Comparison of ENCODE assay signal across 9 cellular contexts in genomic region chr11:1073261-1073724, GRCh38.
DNase-seq lines count a peak whose midpoint lies in the region; ATAC-seq and TF ChIP-seq lines count a peak whose summit lies in the region.
"Had no signal": no experiment of that assay in that cellular context is flagged by ENCODE, and none has a peak within 500 bp of the region (broad histone marks: within the 10 kb centered on the region; RNA-seq: fewer than 3 reads in every experiment).

No MANE protein-coding gene starts in this region.

- no peak overlapping the region for H3K4me3 ChIP-seq in duodenal mucosa (ENCODE audit: low read depth in 1 of 2, low read length in 2 of 2)
- H3K4me3 ChIP-seq in mucosa of stomach (ENCODE audit: low read length), result peak overlapping the region; percentile 14

- H3K4me1 ChIP-seq in duodenal mucosa (ENCODE audit: control insufficient read depth in 1 of 2, insufficient read depth in 2 of 2, low read length in 2 of 2), result peaks cover 16 to 20% of the 10 kb centered on the region in 2 donors
- H3K4me1 ChIP-seq in mucosa of stomach (ENCODE audit: control insufficient read depth, insufficient read depth, low read length), result peaks cover 20% of the 10 kb centered on the region

- H3K27ac ChIP-seq in C4-2B, result peak overlapping the region; percentile 79
- H3K27ac ChIP-seq in duodenal mucosa (ENCODE audit: low read depth, low read length), result no peak overlapping the region

- H3K9me3 ChIP-seq in duodenal mucosa (ENCODE audit: control insufficient read depth in 1 of 2, low read length in 2 of 2) (no peaks in the 10 kb centered on the region), mucosa of stomach (ENCODE audit: control insufficient read depth, low read length) (no peaks in the 10 kb centered on the region)

- peak overlapping the region; percentile 32 to 49 for H3K9ac ChIP-seq in duodenal mucosa (ENCODE audit: low read depth in 1 of 2, low read length in 2 of 2)
- no peak overlapping the region for H3K9ac ChIP-seq in mucosa of stomach (ENCODE audit: low read length)

- H3K27me3 ChIP-seq in duodenal mucosa (ENCODE audit: control insufficient read depth in 1 of 2, insufficient read depth in 2 of 2, low read length in 2 of 2) (no peaks in the 10 kb centered on the region), mucosa of stomach (ENCODE audit: control insufficient read depth, insufficient read depth, low read length) (peaks cover 10% of the 10 kb centered on the region)

- DNase-seq in NCI-H1092 treated with DMSO at 0.1 percent for 48 hours (lab: John Stamatoyannopoulos, UW) (peak; percentile 6), KG1 (lab: John Stamatoyannopoulos, UW) (no peak), NCI-H345 (lab: John Stamatoyannopoulos, UW) (no peak)
- no peak for DNase-seq in stimulated activated CD4-positive, alpha-beta T cell treated with anti-CD3 and anti-CD28 coated beads, Interleukin-12 subunit alpha, Interleukin-12 subunit beta, amount 100 ng/mL, for 4 hours
- DNase-seq: NCI-H524 treated with DMSO at 0.1 percent for 48 hours had no signal

- H3K36me3 ChIP-seq in duodenal mucosa (ENCODE audit: control insufficient read depth in 1 of 2, insufficient read depth in 2 of 2, low read length in 2 of 2), result no peaks in the 10 kb centered on the region
- H3K36me3 ChIP-seq in mucosa of stomach (ENCODE audit: control insufficient read depth, insufficient read depth, low read length), result no peaks in the 10 kb centered on the region

- TF ChIP-seq CTCF in C4-2B (conservative IDR thresholded peaks at IDR 0.05), result no peak

- ATAC-seq in GM21576 (IDR thresholded peaks at IDR 0.05; ENCODE audit: unreplicated experiment), result no peak
